ENCODE assay signal across 35 cellular contexts in the genomic region with DNA sequence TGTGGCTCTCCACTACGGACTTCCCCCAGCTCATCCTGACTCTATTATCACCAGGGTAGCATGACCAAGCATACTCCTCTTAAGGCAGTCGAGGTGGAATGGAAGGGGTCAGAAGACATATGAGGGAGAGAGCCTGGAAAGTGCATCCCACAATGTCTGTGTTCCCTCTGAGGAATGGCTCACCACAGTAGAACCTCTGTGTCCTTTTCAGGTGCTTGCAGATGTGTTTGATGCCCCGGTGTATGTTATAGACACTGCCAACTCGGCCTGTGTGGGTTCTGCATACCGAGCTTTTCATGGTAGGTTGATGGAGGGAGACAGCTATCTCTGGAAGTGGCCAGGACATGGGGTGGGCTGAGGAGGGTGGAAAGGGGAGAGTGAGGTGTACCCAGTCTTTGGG.
"Had no signal": no experiment of that assay in that cellular context is flagged by ENCODE, and none has a peak within 500 bp of the region (broad histone marks: within the 10 kb centered on the region; RNA-seq: fewer than 3 reads in every experiment).

No MANE protein-coding gene starts in this region.

- H3K4me3 Mint-ChIP-seq: activated B cell treated with CpG ODN at 0.5 μM for 24 hours; activated CD4-positive, alpha-beta memory T cell treated with anti-CD3 and anti-CD28 coated beads for 36 hours; activated CD4-positive, alpha-beta T cell treated with anti-CD3 and anti-CD28 coated beads, Interleukin-2, amount 10 ng/mL, durations not matched to agents 24 days and 14 days; activated CD8-positive, alpha-beta T cell treated with anti-CD3 and anti-CD28 coated beads for 36 hours; activated naive CD4-positive, alpha-beta T cell treated with anti-CD3 and anti-CD28 coated beads for 36 hours; activated naive CD8-positive, alpha-beta T cell treated with anti-CD3 and anti-CD28 coated beads for 36 hours; activated T-cell treated with anti-CD3 and anti-CD28 coated beads, Interleukin-2, amount 50 U/mL, for 24 hours; brain; central memory CD8-positive, alpha-beta T cell; T-helper 1 cell treated with Interleukin-12 subunit alpha and Interleukin-12 subunit beta and Interleukin-4 antibody, amounts not matched to agents 30 μg/mL and 1 μg/mL, for 36 hours; T-helper 2 cell treated with Interferon-gamma antibody and Interleukin-4, amounts not matched to agents 5 μg/mL and 100 μg/mL, for 36 hours had no signal

- H3K36me3 ChIP-seq: cardiac muscle cell had no signal

- DNase-seq: activated B cell treated with CpG ODN at 0.5 μM for 24 hours; activated CD4-positive, alpha-beta T cell treated with anti-CD3 and anti-CD28 coated beads for 4 hours; activated CD4-positive, alpha-beta T cell treated with anti-CD3 and anti-CD28 coated beads, Interleukin-2, amount 50 U/mL, for 1 hour; activated CD4-positive, alpha-beta T cell treated with anti-CD3 and anti-CD28 coated beads, Interleukin-2, amount 50 U/mL, for 4 hours; activated CD4-positive, CD25-positive, alpha-beta regulatory T cell treated with anti-CD3 and anti-CD28 coated beads, Interleukin-2, amount 50 U/mL, for 72 hours; activated CD8-positive, alpha-beta memory T cell treated with anti-CD3 and anti-CD28 coated beads, Interleukin-2, amount 50 U/mL, for 4 hours; activated effector memory CD4-positive, alpha-beta T cell treated with Interleukin-2 at 50 U/mL for 16 hours; activated gamma-delta T cell; activated naive CD4-positive, alpha-beta T cell treated with anti-CD3 and anti-CD28 coated beads, Interleukin-2, amount 50 U/mL, for 16 hours; activated naive CD8-positive, alpha-beta T cell treated with anti-CD3 and anti-CD28 coated beads for 36 hours; activated T-cell treated with anti-CD3 and anti-CD28 coated beads for 4 hours; activated T-cell treated with anti-CD3 and anti-CD28 coated beads, Interleukin-2, amount 50 U/mL, for 24 hours; activated T-cell treated with anti-CD3 and anti-CD28 coated beads, Interleukin-2, amount 50 U/mL, for 48 hours; amygdala; anterior cingulate cortex; caudate nucleus; SW 1271; T-helper 1 cell; T-helper 9 cell had no signal

- H3K27ac ChIP-seq: adrenal gland, ascending aorta, cardiac muscle cell, VCaP had no signal

- H3K4me1 ChIP-seq: adrenal gland, ascending aorta had no signal

- H3K9me3 ChIP-seq: adrenal gland, ascending aorta had no signal

- H3K4me3 ChIP-seq: adrenal gland, ascending aorta, cardiac muscle cell had no signal

- H3K9me3 Mint-ChIP-seq: activated B cell treated with CpG ODN at 0.5 μM for 24 hours; activated CD4-positive, alpha-beta memory T cell treated with anti-CD3 and anti-CD28 coated beads for 36 hours; activated CD4-positive, alpha-beta T cell treated with anti-CD3 and anti-CD28 coated beads, Interleukin-2, amount 10 ng/mL, durations not matched to agents 24 days and 14 days; activated CD8-positive, alpha-beta T cell treated with anti-CD3 and anti-CD28 coated beads for 36 hours; activated naive CD4-positive, alpha-beta T cell treated with anti-CD3 and anti-CD28 coated beads, Interleukin-2, amount 50 U/mL, for 72 hours; activated naive CD8-positive, alpha-beta T cell treated with anti-CD3 and anti-CD28 coated beads for 36 hours; activated T-cell treated with anti-CD3 and anti-CD28 coated beads, Interleukin-2, amount 50 U/mL, for 24 hours; activated T-helper 2 cell treated with anti-CD3 and anti-CD28 coated beads, Interferon-gamma antibody, Interleukin-2, Interleukin-4, amounts not matched to agents 10 μg/mL and 5 μg/mL and 100 μg/mL, durations not matched to agents 14 hours and 24 hours and 36 hours; brain; central memory CD8-positive, alpha-beta T cell; T-helper 1 cell treated with Interleukin-12 subunit alpha and Interleukin-12 subunit beta and Interleukin-4 antibody, amounts not matched to agents 30 μg/mL and 1 μg/mL, for 36 hours; T-helper 2 cell treated with Interferon-gamma antibody and Interleukin-4, amounts not matched to agents 5 μg/mL and 100 μg/mL, for 36 hours had no signal

- H3K27me3 ChIP-seq: adrenal gland, ascending aorta, cardiac muscle cell had no signal

- H3K4me1 Mint-ChIP-seq: activated B cell treated with CpG ODN at 0.5 μM for 24 hours; activated CD4-positive, alpha-beta T cell treated with anti-CD3 and anti-CD28 coated beads, Interleukin-2, amount 10 ng/mL, durations not matched to agents 24 days and 14 days; activated naive CD8-positive, alpha-beta T cell treated with anti-CD3 and anti-CD28 coated beads for 36 hours; brain; central memory CD8-positive, alpha-beta T cell had no signal

- ATAC-seq: activated CD8-positive, alpha-beta T cell treated with anti-CD3 and anti-CD28 coated beads for 36 hours; activated naive CD4-positive, alpha-beta T cell treated with anti-CD3 and anti-CD28 coated beads, Interleukin-2, amount 50 U/mL, for 72 hours had no signal

- H3K27me3 Mint-ChIP-seq: activated B cell treated with CpG ODN at 0.5 μM for 24 hours; activated CD4-positive, alpha-beta memory T cell treated with anti-CD3 and anti-CD28 coated beads for 36 hours; activated CD4-positive, alpha-beta T cell treated with anti-CD3 and anti-CD28 coated beads, Interleukin-2, amount 10 ng/mL, durations not matched to agents 24 days and 14 days; activated CD8-positive, alpha-beta T cell treated with anti-CD3 and anti-CD28 coated beads for 36 hours; activated naive CD8-positive, alpha-beta T cell treated with anti-CD3 and anti-CD28 coated beads for 36 hours; activated T-cell treated with anti-CD3 and anti-CD28 coated beads, Interleukin-2, amount 50 U/mL, for 24 hours; brain; central memory CD8-positive, alpha-beta T cell had no signal

- FAIRE-seq: bronchial epithelial cell, TTC549 had no signal

- H3K27ac Mint-ChIP-seq: activated B cell treated with CpG ODN at 0.5 μM for 24 hours; activated CD4-positive, alpha-beta memory T cell treated with anti-CD3 and anti-CD28 coated beads for 36 hours; activated CD4-positive, alpha-beta T cell treated with anti-CD3 and anti-CD28 coated beads, Interleukin-2, amount 10 ng/mL, durations not matched to agents 24 days and 14 days; activated CD8-positive, alpha-beta T cell treated with anti-CD3 and anti-CD28 coated beads for 36 hours; activated naive CD4-positive, alpha-beta T cell treated with anti-CD3 and anti-CD28 coated beads for 36 hours; activated naive CD4-positive, alpha-beta T cell treated with anti-CD3 and anti-CD28 coated beads, Interleukin-2, amount 50 U/mL, for 72 hours; activated naive CD8-positive, alpha-beta T cell treated with anti-CD3 and anti-CD28 coated beads for 36 hours; activated T-cell treated with anti-CD3 and anti-CD28 coated beads, Interleukin-2, amount 50 U/mL, for 24 hours; activated T-helper 2 cell treated with anti-CD3 and anti-CD28 coated beads, Interferon-gamma antibody, Interleukin-2, Interleukin-4, amounts not matched to agents 10 μg/mL and 5 μg/mL and 100 μg/mL, durations not matched to agents 14 hours and 24 hours and 36 hours; brain; T-helper 1 cell treated with Interleukin-12 subunit alpha and Interleukin-12 subunit beta and Interleukin-4 antibody, amounts not matched to agents 30 μg/mL and 1 μg/mL, for 36 hours; T-helper 2 cell treated with Interferon-gamma antibody and Interleukin-4, amounts not matched to agents 5 μg/mL and 100 μg/mL, for 36 hours had no signal
